14 cellular contexts compared by ENCODE assay signal in genomic region chr17:64747938-64748540, GRCh38.
A peak's percentile ranks its signal among the peaks of the same experiment; 100 is the strongest.
DNase-seq lines count a peak whose midpoint lies in the region; ATAC-seq and TF ChIP-seq lines count a peak whose summit lies in the region.
"Had no signal": no experiment of that assay in that cellular context is flagged by ENCODE, and none has a peak within 500 bp of the region (broad histone marks: within the 10 kb centered on the region; RNA-seq: fewer than 3 reads in every experiment).

No MANE protein-coding gene starts in this region.

- no peaks in the 10 kb centered on the region for H3K4me1 ChIP-seq in Peyer's patch
- H3K4me1 ChIP-seq: stomach had no signal

- H3K9me3 ChIP-seq in Peyer's patch: no peaks in the 10 kb centered on the region
- H3K9me3 ChIP-seq: stomach had no signal

- TF ChIP-seq CTCF in Peyer's patch (IDR thresholded peaks at IDR 0.05): no peak

- TF ChIP-seq POLR2A in Peyer's patch (IDR thresholded peaks at IDR 0.05): no peak

- H3K36me3 Mint-ChIP-seq in stimulated activated effector memory CD8-positive, alpha-beta T cell treated with anti-CD3 and anti-CD28 coated beads, Interleukin-12 subunit alpha, Interleukin-12 subunit beta, amount 100 ng/mL, for 72 hours: peaks cover 19% of the 10 kb centered on the region

- H3K27me3 ChIP-seq in Peyer's patch: no peaks in the 10 kb centered on the region
- H3K27me3 ChIP-seq: stomach had no signal

- H3K9me3 Mint-ChIP-seq in stimulated activated effector memory CD8-positive, alpha-beta T cell treated with anti-CD3 and anti-CD28 coated beads, Interleukin-12 subunit alpha, Interleukin-12 subunit beta, amount 100 ng/mL, for 72 hours: no peaks in the 10 kb centered on the region
- H3K9me3 Mint-ChIP-seq: naive thymus-derived CD8-positive, alpha-beta T cell had no signal

- no peak for ATAC-seq in stimulated activated effector memory CD8-positive, alpha-beta T cell treated with anti-CD3 and anti-CD28 coated beads, Interleukin-12 subunit alpha, Interleukin-12 subunit beta, amount 100 ng/mL, for 72 hours
- ATAC-seq: naive thymus-derived CD8-positive, alpha-beta T cell had no signal

- peaks cover 5% of the 10 kb centered on the region for H3K4me1 Mint-ChIP-seq in stimulated activated effector memory CD8-positive, alpha-beta T cell treated with anti-CD3 and anti-CD28 coated beads, Interleukin-12 subunit alpha, Interleukin-12 subunit beta, amount 100 ng/mL, for 72 hours
- H3K4me1 Mint-ChIP-seq: naive thymus-derived CD8-positive, alpha-beta T cell had no signal

- H3K27ac Mint-ChIP-seq in stimulated activated effector memory CD8-positive, alpha-beta T cell treated with anti-CD3 and anti-CD28 coated beads, Interleukin-12 subunit alpha, Interleukin-12 subunit beta, amount 100 ng/mL, for 72 hours: peak overlapping the region; percentile 8
- H3K27ac Mint-ChIP-seq: activated naive CD8-positive, alpha-beta T cell had no signal

- no peak overlapping the region for H3K4me3 Mint-ChIP-seq in stimulated activated effector memory CD8-positive, alpha-beta T cell treated with anti-CD3 and anti-CD28 coated beads, Interleukin-12 subunit alpha, Interleukin-12 subunit beta, amount 100 ng/mL, for 72 hours
- H3K4me3 Mint-ChIP-seq: activated naive CD8-positive, alpha-beta T cell; naive thymus-derived CD8-positive, alpha-beta T cell had no signal

- no peak overlapping the region for H3K27ac ChIP-seq in Peyer's patch
- H3K27ac ChIP-seq: stomach had no signal

- H3K4me3 ChIP-seq in Peyer's patch: no peak overlapping the region
- H3K4me3 ChIP-seq: skin epidermis, stomach had no signal

- peaks cover 0 to 30% (median 0%) of the 10 kb centered on the region in 3 donors for H3K36me3 ChIP-seq in Peyer's patch

- DNase-seq in M059J (ENCODE audit: low read depth) (peak; percentile 23), dedifferentiated amniotic fluid mesenchymal stem cell (ENCODE audit: extremely low spot score) (peak; percentile 62), hepatic stellate cell (ENCODE audit: low spot score) (peak; percentile 55), NCI-H1694 treated with DMSO at 0.1 percent for 48 hours (lab: John Stamatoyannopoulos, UW) (no peak), Peyer's patch (no peak)
- no peak for DNase-seq in stimulated activated effector memory CD8-positive, alpha-beta T cell treated with anti-CD3 and anti-CD28 coated beads, Interleukin-12 subunit alpha, Interleukin-12 subunit beta, amount 100 ng/mL, for 72 hours (ENCODE audit: low spot score in 2 of 2)
- no peak for DNase-seq in activated naive CD4-positive, alpha-beta T cell treated with Interleukin-2 at 50 U/mL for 16 hours
- DNase-seq: activated CD8-positive, alpha-beta memory T cell treated with anti-CD3 and anti-CD28 coated beads, Interleukin-2, amount 50 U/mL, for 4 hours; naive thymus-derived CD8-positive, alpha-beta T cell; NCI-H146; stomach; SW 1271 had no signal

Comparison
In these comparisons a context has a peak if more than half of its experiments do, and no peak if none do; other contexts are left out.
1. DNase-seq: peak in M059J (single experiment), dedifferentiated amniotic fluid mesenchymal stem cell (single experiment) and hepatic stellate cell (single experiment); none in stimulated activated effector memory CD8-positive, alpha-beta T cell treated with anti-CD3 and anti-CD28 coated beads, Interleukin-12 subunit alpha, Interleukin-12 subunit beta, amount 100 ng/mL, for 72 hours (0 of 2), NCI-H1694 treated with DMSO at 0.1 percent for 48 hours (single experiment), Peyer's patch (0 of 3) and activated naive CD4-positive, alpha-beta T cell treated with Interleukin-2 at 50 U/mL for 16 hours (single experiment).